8 cellular contexts compared by ENCODE assay signal in genomic region chr9:120713257-120714087, GRCh38. TPM values are rescaled to one million over a fixed set of nuclear protein-coding genes. Genes with fewer than 3 reads are reported as not detected.
DNase-seq lines count a peak whose midpoint lies in the region; ATAC-seq and TF ChIP-seq lines count a peak whose summit lies in the region.

No MANE protein-coding gene starts in this region.

- no peaks in the 10 kb centered on the region for H3K9me3 ChIP-seq in OCI-LY1 (ENCODE audit: low read length)

- peaks cover 52% of the 10 kb centered on the region for H3K4me1 ChIP-seq in OCI-LY1 (ENCODE audit: insufficient read depth, low read length, severe bottlenecking)

- H4K20me1 ChIP-seq in OCI-LY1 (ENCODE audit: insufficient read depth, low read length), result no peaks in the 10 kb centered on the region

- H3K4me2 ChIP-seq in OCI-LY1 (ENCODE audit: low read length), result peak overlapping the region; percentile 92

- TF ChIP-seq CTCF in GM12875 (IDR thresholded peaks at IDR 0.05; ENCODE audit: borderline replicate concordance, insufficient read depth, low read depth, low read length), result no peak
- no peak; the same call in 1 of the 2 replicates for TF ChIP-seq CTCF in OCI-LY1 (IDR thresholded peaks at IDR 0.05; ENCODE audit: low read length)
- no peak for TF ChIP-seq CTCF in astrocyte of the cerebellum (IDR thresholded peaks at IDR 0.05; ENCODE audit: low read depth, low read length, missing control alignments)
- no peak for TF ChIP-seq CTCF in omental fat pad (IDR thresholded peaks at IDR 0.05)

- H3K27ac ChIP-seq in OCI-LY1 (ENCODE audit: low read depth, low read length, poor library complexity, severe bottlenecking), result peak overlapping the region; percentile 52

- H3K9ac ChIP-seq in OCI-LY1 (ENCODE audit: low read length), result peak overlapping the region; percentile 82

- no peaks in the 10 kb centered on the region for H3F3A ChIP-seq in OCI-LY1 (ENCODE audit: insufficient read depth, low read length)

- H3K4me3 ChIP-seq in GM12875 (ENCODE audit: low read depth, low read length) (peak overlapping the region; percentile 80), OCI-LY1 (ENCODE audit: low read depth, low read length, poor library complexity, severe bottlenecking) (peak overlapping the region; percentile 84), astrocyte of the cerebellum (ENCODE audit: low read depth, low read length) (peak overlapping the region; percentile 59)

- H3K79me2 ChIP-seq in OCI-LY1 (ENCODE audit: insufficient read depth, low read length), result 0 out of 2 replicates have a peak, but pooled peaks cover 12% of the 10 kb centered on the region

- DNase-seq in astrocyte of the cerebellum (ENCODE audit: low read depth) (no peak), iPS-NIHi7 (ENCODE audit: extremely low spot score) (peak; percentile 45), NCI-H146 (lab: John Stamatoyannopoulos, UW) (no peak), omental fat pad (ENCODE audit: low spot score) (no peak)
- peak; percentile 20 for DNase-seq in stimulated activated CD4-positive, alpha-beta T cell treated with anti-CD3 and anti-CD28 coated beads, Interleukin-4, amount 100 ng/mL, for 24 hours

- no peak for ATAC-seq in HG02678 (IDR thresholded peaks at IDR 0.05; ENCODE audit: unreplicated experiment)
- ATAC-seq in omental fat pad (ENCODE audit: low FRiP score), result no peak

- no peak overlapping the region for H2AFZ ChIP-seq in OCI-LY1 (ENCODE audit: low read length)

- H3K36me3 ChIP-seq in OCI-LY1 (ENCODE audit: insufficient read depth, low read length), result no peaks in the 10 kb centered on the region

- in situ Hi-C loops in astrocyte of the cerebellum (cut with HindIII; ENCODE audit: low sequenced_read_pairs), result no loop called here

- H3K27me3 ChIP-seq in OCI-LY1 (ENCODE audit: insufficient read depth, low read length), result no peaks in the 10 kb centered on the region

- H3K9me2 ChIP-seq in OCI-LY1 (ENCODE audit: low read depth, low read length), result no peaks in the 10 kb centered on the region

RNA-seq across cellular contexts. Expression of gene MEGF9, which starts 0.8 kb away (rescaled TPM):
- total RNA-seq in omental fat pad, result 10 to 100 TPM; 17.3 to 36.4 (median 27.2) TPM

Comparison
In these comparisons a context has a peak if more than half of its experiments do, and no peak if none do; other contexts are left out.
1. DNase-seq: peak in iPS-NIHi7 (single experiment) and stimulated activated CD4-positive, alpha-beta T cell treated with anti-CD3 and anti-CD28 coated beads, Interleukin-4, amount 100 ng/mL, for 24 hours (single experiment); none in astrocyte of the cerebellum (single experiment), NCI-H146 (single experiment) and omental fat pad (single experiment).
2. Peak in every context shown above with its lines, with median percentiles within 50 percentile points of each other: H3K4me3 ChIP-seq.